ENCODE assay signal across 1 cellular context in the genomic region with DNA sequence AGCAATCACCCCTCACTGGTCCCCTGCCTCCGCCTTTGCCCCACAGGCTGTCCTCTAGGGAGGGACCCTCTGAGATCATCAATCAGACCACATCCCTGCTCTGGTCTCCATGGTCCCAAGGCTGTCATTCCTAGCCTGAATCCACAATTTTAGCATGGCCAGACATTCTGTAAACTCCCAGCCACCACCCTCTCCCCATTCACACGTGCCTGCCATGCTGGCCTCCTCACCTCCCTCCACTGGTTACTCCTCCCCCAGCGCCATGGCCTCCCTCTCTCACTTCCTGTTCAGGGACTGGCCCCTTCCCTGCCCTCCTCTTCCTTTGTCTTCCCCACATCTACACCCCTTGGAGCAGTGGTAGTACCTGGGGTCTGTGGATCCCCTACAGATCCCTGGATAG.
TF ChIP-seq lines count a peak whose summit lies in the region.

No MANE protein-coding gene starts in this region.

TF ChIP-seq in GM23338, 12 proteins besides CTCF, POLR2A, EP300 and RAD21 (continued from another document):
- TF ChIP-seq ZNF462 (CRISPR knock-in tag; IDR thresholded peaks at IDR 0.05): no peak
